17 cellular contexts compared by ENCODE assay signal in genomic region chr5:141489841-141490240, GRCh38. TPM values are rescaled to one million over a fixed set of nuclear protein-coding genes. Genes with fewer than 3 reads are reported as not detected.
DNase-seq lines count a peak whose midpoint lies in the region; ATAC-seq and TF ChIP-seq lines count a peak whose summit lies in the region.
"Had no signal": no experiment of that assay in that cellular context is flagged by ENCODE, and none has a peak within 500 bp of the region (broad histone marks: within the 10 kb centered on the region; RNA-seq: fewer than 3 reads in every experiment).

No MANE protein-coding gene starts in this region.

- no peaks in the 10 kb centered on the region for H3K27me3 Mint-ChIP-seq in HFFc6 (ENCODE audit: insufficient read depth)
- no peaks in the 10 kb centered on the region for H3K27me3 Mint-ChIP-seq in chondrocyte (ENCODE audit: low read depth)
- peaks cover 62 to 88% (median 72%) of the 10 kb centered on the region in 5 donors for H3K27me3 Mint-ChIP-seq in naive thymus-derived CD4-positive, alpha-beta T cell

- no peak overlapping the region for H2BK15ac ChIP-seq in mesenchymal stem cell (ENCODE audit: low read depth, poor library complexity, severe bottlenecking)

- POLR2A ChIA-PET in naive thymus-derived CD4-positive, alpha-beta T cell (lab: Charles Lee) = no interaction called here

- intact Hi-C loops in vagina (cut with DNase I) = no loop called here
- intact Hi-C loops in naive thymus-derived CD4-positive, alpha-beta T cell (cut with micrococcal nuclease) = no loop called here

- H3K9me3 Mint-ChIP-seq in HFFc6 (no peaks in the 10 kb centered on the region), chondrocyte (ENCODE audit: low read depth) (no peaks in the 10 kb centered on the region)
- H3K9me3 Mint-ChIP-seq in naive thymus-derived CD4-positive, alpha-beta T cell = peaks cover 0 to 10% (median 0%) of the 10 kb centered on the region in 11 donors
- H3K9me3 Mint-ChIP-seq: CD8-positive, alpha-beta T cell; GM23338 had no signal

- peaks cover 51% of the 10 kb centered on the region for H3K79me1 ChIP-seq in mesenchymal stem cell (replicated peaks; ENCODE audit: low read length, poor library complexity, severe bottlenecking)

- peak overlapping the region; percentile 66 for H3K9ac ChIP-seq in mesenchymal stem cell (ENCODE audit: low read length)

- TF ChIP-seq CTCF in HFFc6 (IDR thresholded peaks at IDR 0.05) (no peak), chondrocyte (IDR thresholded peaks at IDR 0.05) (no peak), vagina (IDR thresholded peaks at IDR 0.05) (no peak)

- H2AK5ac ChIP-seq in mesenchymal stem cell (ENCODE audit: low read length, severe bottlenecking) = no peak overlapping the region

- H3K4ac ChIP-seq in mesenchymal stem cell (ENCODE audit: low read depth in 1 of 2, low read length in 2 of 2) = no peak overlapping the region

- 97% methylated on average over 10 of the region's 10 CpGs for WGBS in mesenchymal stem cell

- no peak overlapping the region for H4K8ac ChIP-seq in mesenchymal stem cell (ENCODE audit: low read length)

- H3K36me3 ChIP-seq in mesenchymal stem cell (ENCODE audit: control insufficient read depth in 1 of 2, insufficient read depth in 2 of 2, low read depth in 1 of 2, low read length in 2 of 2) (peaks cover 56 to 61% of the 10 kb centered on the region in 2 experiments), vagina (peaks cover 0 to 7% of the 10 kb centered on the region in 2 donors)
- no peaks in the 10 kb centered on the region for H3K36me3 ChIP-seq in naive thymus-derived CD4-positive, alpha-beta T cell (ENCODE audit: control insufficient read depth in 2 of 3, insufficient read depth in 3 of 3, low read length in 3 of 3)

- CTCF ChIA-PET in naive thymus-derived CD4-positive, alpha-beta T cell (lab: Charles Lee) = interaction anchor here (1.2 kb wide), 1 partner anchor 9 kb away, joined by 3 read pairs; no protein-coding TSS in a partner anchor

- H3K27ac ChIP-seq in mesenchymal stem cell (ENCODE audit: low read length, poor library complexity, severe bottlenecking) (no peak overlapping the region), vagina (peak overlapping the region; percentile 58)
- no peak overlapping the region for H3K27ac ChIP-seq in naive thymus-derived CD4-positive, alpha-beta T cell (ENCODE audit: low read depth, low read length)

- no peak overlapping the region for H2AFZ ChIP-seq in mesenchymal stem cell (ENCODE audit: low read depth, low read length)
- H2AFZ ChIP-seq: GM23338 had no signal

- H3K4me1 Mint-ChIP-seq in HFFc6 (ENCODE audit: low read depth) (peaks cover 58% of the 10 kb centered on the region), chondrocyte (ENCODE audit: low read depth) (peaks cover 41% of the 10 kb centered on the region)
- peaks cover 0 to 29% (median 17%) of the 10 kb centered on the region in 7 donors for H3K4me1 Mint-ChIP-seq in naive thymus-derived CD4-positive, alpha-beta T cell

- no peak overlapping the region for H3K4me2 ChIP-seq in mesenchymal stem cell (ENCODE audit: low read length, poor library complexity, severe bottlenecking)
- H3K4me2 ChIP-seq: GM23338 had no signal

- DNase-seq in HFFc6 = no peak
- DNase-seq in chondrocyte (ENCODE audit: low spot score) = no peak
- no peak for DNase-seq in mesenchymal stem cell
- DNase-seq in vagina (ENCODE audit: extremely low spot score in 2 of 2) = no peak
- no peak for DNase-seq in SHP77 (lab: John Stamatoyannopoulos, UW)
- no peak for DNase-seq in naive thymus-derived CD4-positive, alpha-beta T cell
- DNase-seq: BE2C; CD8-positive, alpha-beta T cell; NCI-H1048; NCI-H1436 treated with DMSO at 0.1 percent for 48 hours; NCI-H2029 treated with DMSO at 0.1 percent for 48 hours; NCI-H510A treated with DMSO at 0.1 percent for 48 hours; NCI-H82; Right ventricle myocardium superior had no signal

- H3K4me3 Mint-ChIP-seq in HFFc6 (peak overlapping the region; percentile 81), chondrocyte (ENCODE audit: unreplicated experiment) (no peak overlapping the region)
- peak overlapping the region in 1 of 10 donors; percentile 10 for H3K4me3 Mint-ChIP-seq in naive thymus-derived CD4-positive, alpha-beta T cell
- H3K4me3 Mint-ChIP-seq: CD8-positive, alpha-beta T cell; GM23338 had no signal

- H3K23ac ChIP-seq in mesenchymal stem cell (ENCODE audit: low read length in 2 of 2) = no peak overlapping the region

- no peak overlapping the region for H2BK5ac ChIP-seq in mesenchymal stem cell (ENCODE audit: low read depth, low read length, poor library complexity, severe bottlenecking)

- no peak overlapping the region for H2BK12ac ChIP-seq in mesenchymal stem cell (ENCODE audit: low read length in 2 of 2)

- ATAC-seq in GM21717 (IDR thresholded peaks at IDR 0.05; ENCODE audit: unreplicated experiment) = no peak
- no peak for ATAC-seq in naive thymus-derived CD4-positive, alpha-beta T cell
- ATAC-seq: CD8-positive, alpha-beta T cell; GM23338; Panc1 had no signal

- no peaks in the 10 kb centered on the region for H3K9me3 ChIP-seq in mesenchymal stem cell (ENCODE audit: control insufficient read depth, low read length)
- no peaks in the 10 kb centered on the region for H3K9me3 ChIP-seq in vagina
- H3K9me3 ChIP-seq in naive thymus-derived CD4-positive, alpha-beta T cell (ENCODE audit: control insufficient read depth in 2 of 3, low read length in 3 of 3) = no peaks in the 10 kb centered on the region
- H3K9me3 ChIP-seq: BE2C had no signal

- H3K4me1 ChIP-seq in mesenchymal stem cell (ENCODE audit: control insufficient read depth, insufficient read depth, low read depth, low read length) (peaks cover 36% of the 10 kb centered on the region), vagina (peaks cover 65% of the 10 kb centered on the region)
- H3K4me1 ChIP-seq in naive thymus-derived CD4-positive, alpha-beta T cell (ENCODE audit: control insufficient read depth in 2 of 2, insufficient read depth in 2 of 2, low read length in 2 of 2) = peaks cover 0 to 7% of the 10 kb centered on the region in 2 donors
- H3K4me1 ChIP-seq: BE2C had no signal

- no peak overlapping the region for H4K91ac ChIP-seq in mesenchymal stem cell (ENCODE audit: low read length)

- peaks cover 26% of the 10 kb centered on the region for H3K36me3 Mint-ChIP-seq in HFFc6 (ENCODE audit: low read depth)
- H3K36me3 Mint-ChIP-seq in chondrocyte (ENCODE audit: low read depth) = peaks cover 5% of the 10 kb centered on the region
- peaks cover 0 to 14% (median 0%) of the 10 kb centered on the region in 5 donors for H3K36me3 Mint-ChIP-seq in naive thymus-derived CD4-positive, alpha-beta T cell
- H3K36me3 Mint-ChIP-seq: CD8-positive, alpha-beta T cell had no signal

- no peak overlapping the region for H3K18ac ChIP-seq in mesenchymal stem cell (ENCODE audit: low read depth in 1 of 2, low read length in 2 of 2)

- no peak overlapping the region for H3K14ac ChIP-seq in mesenchymal stem cell (ENCODE audit: low read length in 2 of 2)

- H2BK120ac ChIP-seq in mesenchymal stem cell (ENCODE audit: low read depth, low read length) = no peak overlapping the region

- no peaks in the 10 kb centered on the region for H3K27me3 ChIP-seq in mesenchymal stem cell (ENCODE audit: control insufficient read depth in 1 of 2, insufficient read depth in 1 of 2, low read length in 2 of 2)
- no peaks in the 10 kb centered on the region for H3K27me3 ChIP-seq in vagina
- H3K27me3 ChIP-seq in naive thymus-derived CD4-positive, alpha-beta T cell (ENCODE audit: control insufficient read depth in 2 of 2, insufficient read depth in 2 of 2, low read length in 2 of 2) = peaks cover 0 to 13% of the 10 kb centered on the region in 2 donors
- H3K27me3 ChIP-seq: BE2C had no signal

- TF ChIP-seq POLR2A in vagina (IDR thresholded peaks at IDR 0.05) = no peak

- H3K27ac Mint-ChIP-seq in HFFc6 (peak overlapping the region; percentile 83; the same call in 1 of the 2 replicates), chondrocyte (ENCODE audit: unreplicated experiment) (peak overlapping the region; percentile 49)
- no peak overlapping the region for H3K27ac Mint-ChIP-seq in naive thymus-derived CD4-positive, alpha-beta T cell
- H3K27ac Mint-ChIP-seq: CD8-positive, alpha-beta T cell; GM23338 had no signal

- peak overlapping the region in 1 of 2 experiments; percentile 65 for H3K4me3 ChIP-seq in mesenchymal stem cell (ENCODE audit: insufficient read depth in 1 of 2, low read depth in 1 of 2, low read length in 2 of 2)
- H3K4me3 ChIP-seq in vagina = no peak overlapping the region
- H3K4me3 ChIP-seq in naive thymus-derived CD4-positive, alpha-beta T cell (ENCODE audit: low read length) = no peak overlapping the region
- H3K4me3 ChIP-seq: GM23338 had no signal

RNA-seq across cellular contexts. Expression of gene PCDHGC5, which starts 1.0 kb away (rescaled TPM):
- total RNA-seq in HFFc6 (2021; fragmentation: NEBNext Ultra II Directional; extraction: Animal tissue kit (Norgen Biotek cat#: 25700)) = 1 to 10 TPM; 2.3 to 5.7 (median 2.7) TPM
- total RNA-seq in chondrocyte (1.7 to 3.6 TPM (median 2.0 TPM) in 3 replicates), vagina (3.4 TPM)
- 0.26 TPM for polyA plus RNA-seq in mesenchymal stem cell (2013, experiment 1 of 2)
- polyA plus RNA-seq in mesenchymal stem cell (2013, experiment 2 of 2) = 0.27 TPM
- under 1 TPM in 1 of 5 experiments, not detected in 4; 0.13 TPM for total RNA-seq in naive thymus-derived CD4-positive, alpha-beta T cell
- not detected for polyA plus RNA-seq in naive thymus-derived CD4-positive, alpha-beta T cell
- total RNA-seq: CD8-positive, alpha-beta T cell had no signal

RNA-seq across cellular contexts. Expression of gene PCDHGC4, which starts 5.0 kb away (rescaled TPM):
- 1 to 10 TPM in 1 of 6 experiments, under 1 TPM in 5; 0.34 to 1.4 (median 0.62) TPM for total RNA-seq in HFFc6 (2021; fragmentation: NEBNext Ultra II Directional; extraction: Animal tissue kit (Norgen Biotek cat#: 25700))
- total RNA-seq in chondrocyte = 0.72 to 1.8 TPM (median 1.1 TPM) in 3 replicates
- polyA plus RNA-seq in mesenchymal stem cell (2013, experiment 1 of 2) = 0.19 TPM
- polyA plus RNA-seq in mesenchymal stem cell (2013, experiment 2 of 2) = 0.15 TPM
- 4.9 TPM for total RNA-seq in vagina
- total RNA-seq in naive thymus-derived CD4-positive, alpha-beta T cell = under 1 TPM in 1 of 5 experiments, not detected in 4; 0.22 TPM
- not detected for polyA plus RNA-seq in naive thymus-derived CD4-positive, alpha-beta T cell
- total RNA-seq: CD8-positive, alpha-beta T cell had no signal

RNA-seq across cellular contexts. Expression of gene PCDHGC3, which starts 14.1 kb away (rescaled TPM):
- total RNA-seq in HFFc6 (2021; fragmentation: NEBNext Ultra II Directional; extraction: Animal tissue kit (Norgen Biotek cat#: 25700)) = 100 to 1,000 TPM; 126 to 150 (median 132) TPM
- 68.9 to 91.8 TPM (median 90.8 TPM) in 3 replicates for total RNA-seq in chondrocyte
- polyA plus RNA-seq in mesenchymal stem cell (2013, experiment 1 of 2) = 115 TPM
- polyA plus RNA-seq in mesenchymal stem cell (2013, experiment 2 of 2) = 114 TPM
- total RNA-seq in vagina = 78.3 TPM
- total RNA-seq in naive thymus-derived CD4-positive, alpha-beta T cell = under 1 TPM; 0.15 to 0.76 (median 0.16) TPM
- under 1 TPM in 1 of 2 donors, not detected in 1; 0.14 TPM for polyA plus RNA-seq in naive thymus-derived CD4-positive, alpha-beta T cell
- total RNA-seq: CD8-positive, alpha-beta T cell had no signal

RNA-seq across cellular contexts. Expression of gene PCDHGA12, which starts 59.5 kb away (rescaled TPM):
- total RNA-seq in HFFc6 (2021; fragmentation: NEBNext Ultra II Directional; extraction: Animal tissue kit (Norgen Biotek cat#: 25700)) = 10 to 100 TPM in 4 of 6 experiments, 1 to 10 TPM in 2; 8.8 to 21.0 (median 18.9) TPM
- total RNA-seq in chondrocyte = 0.64 to 2.2 TPM (median 0.75 TPM) in 3 replicates
- 0.03 TPM for polyA plus RNA-seq in mesenchymal stem cell (2013, experiment 1 of 2)
- 0.04 TPM for polyA plus RNA-seq in mesenchymal stem cell (2013, experiment 2 of 2)
- total RNA-seq in vagina = 10.6 TPM
- under 1 TPM in 1 of 5 experiments, not detected in 4; 0.32 TPM for total RNA-seq in naive thymus-derived CD4-positive, alpha-beta T cell
- polyA plus RNA-seq in naive thymus-derived CD4-positive, alpha-beta T cell = not detected
- total RNA-seq: CD8-positive, alpha-beta T cell had no signal

Comparison
In these comparisons a context has a peak if more than half of its experiments do, and no peak if none do; other contexts are left out.
1. H3K27ac Mint-ChIP-seq: peak in HFFc6 (single experiment) and chondrocyte (single experiment); none in naive thymus-derived CD4-positive, alpha-beta T cell (0 of 9).
2. RNA of gene PCDHGC3, which starts 14.1 kb away (total RNA-seq): 126 to 150 TPM in HFFc6, 68.9 to 91.8 TPM in chondrocyte and 78.3 TPM in vagina (single experiment); 0.15 to 0.76 TPM in naive thymus-derived CD4-positive, alpha-beta T cell; every median in the first group is over 10 times any median in the second.